34 cellular contexts compared by ENCODE assay signal in the genomic region with DNA sequence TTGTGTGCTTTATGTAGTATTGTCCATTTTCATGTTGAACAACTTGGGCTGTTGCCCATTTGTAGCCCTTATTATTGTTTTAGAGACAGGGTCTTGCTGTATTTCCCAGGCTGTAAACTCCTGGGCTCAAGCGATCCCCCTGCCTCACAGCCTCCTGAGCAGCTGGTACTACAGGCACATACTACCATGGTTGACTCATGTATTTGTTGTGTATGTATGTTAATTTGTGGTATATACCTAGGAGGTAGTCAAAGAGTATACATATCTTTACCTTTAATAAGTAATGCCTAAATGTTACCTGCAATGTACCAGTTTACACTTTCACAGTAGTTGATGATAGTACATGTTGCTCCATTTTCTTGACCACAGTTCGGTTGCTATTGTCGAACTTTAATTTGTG.
"Had no signal": no experiment of that assay in that cellular context is flagged by ENCODE, and none has a peak within 500 bp of the region (broad histone marks: within the 10 kb centered on the region; RNA-seq: fewer than 3 reads in every experiment).

No MANE protein-coding gene starts in this region.

- H3K27me3 Mint-ChIP-seq: activated B cell treated with CpG ODN at 0.5 μM for 24 hours; activated CD4-positive, alpha-beta T cell treated with anti-CD3 and anti-CD28 coated beads, Interleukin-2, amount 10 ng/mL, durations not matched to agents 24 days and 14 days; activated CD8-positive, alpha-beta T cell treated with anti-CD3 and anti-CD28 coated beads for 36 hours; activated naive CD8-positive, alpha-beta T cell; activated naive CD8-positive, alpha-beta T cell treated with anti-CD3 and anti-CD28 coated beads, Interleukin-2, amount 50 U/mL, for 24 hours had no signal

- H3K9me3 Mint-ChIP-seq: activated B cell treated with CpG ODN at 0.5 μM for 24 hours; activated CD4-positive, alpha-beta T cell treated with anti-CD3 and anti-CD28 coated beads, Interleukin-2, amount 10 ng/mL, durations not matched to agents 24 days and 14 days; activated CD8-positive, alpha-beta T cell treated with anti-CD3 and anti-CD28 coated beads for 36 hours; activated naive CD8-positive, alpha-beta T cell treated with anti-CD3 and anti-CD28 coated beads, Interleukin-2, amount 50 U/mL, for 24 hours; activated T-helper 2 cell treated with anti-CD3 and anti-CD28 coated beads, Interferon-gamma antibody, Interleukin-2, Interleukin-4, amounts not matched to agents 10 μg/mL and 5 μg/mL and 100 μg/mL, durations not matched to agents 14 hours and 24 hours and 36 hours had no signal

- DNase-seq: activated B cell treated with CpG ODN at 0.5 μM for 24 hours; activated CD4-positive, alpha-beta T cell treated with anti-CD3 and anti-CD28 coated beads for 1 hour; activated CD4-positive, alpha-beta T cell treated with anti-CD3 and anti-CD28 coated beads, Interleukin-2, amount 10 ng/mL, durations not matched to agents 24 days and 14 days; activated CD4-positive, alpha-beta T cell treated with anti-CD3 and anti-CD28 coated beads, Interleukin-2, amount 50 U/mL, for 4 hours; activated CD8-positive, alpha-beta T cell treated with anti-CD3 and anti-CD28 coated beads for 36 hours; activated gamma-delta T cell; activated naive CD4-positive, alpha-beta T cell treated with Interleukin-2 at 50 U/mL for 16 hours; activated naive CD8-positive, alpha-beta T cell treated with anti-CD3 and anti-CD28 coated beads, Interleukin-2, amount 50 U/mL, for 24 hours; activated T-cell treated with anti-CD3 and anti-CD28 coated beads, Interleukin-2, amount 50 U/mL, for 1 hour; anterior cingulate cortex; brain microvascular endothelial cell; central memory CD4-positive, alpha-beta T cell; Kasumi-1; MG63; NCI-H1048; NCI-H1105 treated with DMSO at 0.1 percent for 48 hours; NCI-H1436; NCI-H1694; NCI-H1930; NCI-H2081 treated with DMSO at 0.1 percent for 48 hours; NCI-H226; NCI-H446 treated with DMSO at 0.1 percent for 48 hours; NCI-H524; NCI-H69; NK-92 treated with Interleukin-12 subunit alpha and Interleukin-12 subunit beta, amount 100 ng/mL, for 24 hours; Right ventricle myocardium superior; SW 1271; T-helper 1 cell; T-helper 2 cell; T-helper 9 cell had no signal

- ATAC-seq: activated CD8-positive, alpha-beta T cell treated with anti-CD3 and anti-CD28 coated beads for 36 hours; activated naive CD8-positive, alpha-beta T cell treated with anti-CD3 and anti-CD28 coated beads, Interleukin-2, amount 50 U/mL, for 24 hours had no signal

- H3K4me3 Mint-ChIP-seq: activated B cell treated with CpG ODN at 0.5 μM for 24 hours; activated CD4-positive, alpha-beta T cell treated with anti-CD3 and anti-CD28 coated beads, Interleukin-2, amount 10 ng/mL, durations not matched to agents 24 days and 14 days; activated CD8-positive, alpha-beta T cell treated with anti-CD3 and anti-CD28 coated beads for 36 hours; activated naive CD8-positive, alpha-beta T cell; activated naive CD8-positive, alpha-beta T cell treated with anti-CD3 and anti-CD28 coated beads, Interleukin-2, amount 50 U/mL, for 24 hours had no signal

- H3K4me3 ChIP-seq: MG63 had no signal

- H3K27ac ChIP-seq: brain microvascular endothelial cell, VCaP had no signal

- FAIRE-seq: colon had no signal

- H3K9me3 ChIP-seq: MG63 had no signal

- H3K27ac Mint-ChIP-seq: activated B cell treated with CpG ODN at 0.5 μM for 24 hours; activated CD4-positive, alpha-beta T cell treated with anti-CD3 and anti-CD28 coated beads, Interleukin-2, amount 10 ng/mL, durations not matched to agents 24 days and 14 days; activated CD8-positive, alpha-beta T cell treated with anti-CD3 and anti-CD28 coated beads for 36 hours; activated naive CD8-positive, alpha-beta T cell; activated naive CD8-positive, alpha-beta T cell treated with anti-CD3 and anti-CD28 coated beads, Interleukin-2, amount 50 U/mL, for 24 hours; activated T-helper 2 cell treated with anti-CD3 and anti-CD28 coated beads, Interferon-gamma antibody, Interleukin-2, Interleukin-4, amounts not matched to agents 10 μg/mL and 5 μg/mL and 100 μg/mL, durations not matched to agents 14 hours and 24 hours and 36 hours had no signal

- H3K36me3 Mint-ChIP-seq: activated naive CD8-positive, alpha-beta T cell had no signal

- H3K36me3 ChIP-seq: brain microvascular endothelial cell had no signal

- H3K27me3 ChIP-seq: brain microvascular endothelial cell, MG63 had no signal
